Comparison of ENCODE assay signal across 1 cellular context in genomic region chr5:150190503-150190973, GRCh38.
TF ChIP-seq lines count a peak whose summit lies in the region.

No MANE protein-coding gene starts in this region.

TF ChIP-seq in WTC11, 78 proteins besides CTCF, POLR2A, EP300 and RAD21 (continued from another document):
- no peak for TF ChIP-seq ZBTB43 (CRISPR knock-in tag; IDR thresholded peaks at IDR 0.05)
- TF ChIP-seq ZNF281 (CRISPR knock-in tag; IDR thresholded peaks at IDR 0.05), result no peak
- TF ChIP-seq SMAD3 (CRISPR knock-in tag; IDR thresholded peaks at IDR 0.05; ENCODE audit: borderline replicate concordance), result no peak
- no peak for TF ChIP-seq CBFB (CRISPR knock-in tag; IDR thresholded peaks at IDR 0.05; ENCODE audit: low read depth)
- no peak for TF ChIP-seq SOX15 (CRISPR knock-in tag; IDR thresholded peaks at IDR 0.05)
- TF ChIP-seq FOXJ3 (CRISPR knock-in tag; IDR thresholded peaks at IDR 0.05; ENCODE audit: borderline replicate concordance), result no peak
- no peak for TF ChIP-seq AFF4 (CRISPR knock-in tag; IDR thresholded peaks at IDR 0.05; ENCODE audit: borderline replicate concordance)
- TF ChIP-seq ESRRA (CRISPR knock-in tag; IDR thresholded peaks at IDR 0.05; ENCODE audit: borderline replicate concordance), result no peak
- no peak for TF ChIP-seq HMGA2 (CRISPR knock-in tag; IDR thresholded peaks at IDR 0.05)
- no peak for TF ChIP-seq FOXP4 (CRISPR knock-in tag; IDR thresholded peaks at IDR 0.05)
- no peak for TF ChIP-seq TEAD1 (CRISPR knock-in tag; IDR thresholded peaks at IDR 0.05)
- no peak for TF ChIP-seq ARID4B (CRISPR knock-in tag; IDR thresholded peaks at IDR 0.05; ENCODE audit: borderline replicate concordance)
- no peak for TF ChIP-seq ERG (CRISPR knock-in tag; IDR thresholded peaks at IDR 0.05)
- TF ChIP-seq MAX (CRISPR knock-in tag; IDR thresholded peaks at IDR 0.05), result no peak
